ENCODE assay signal across 2 cellular contexts in the genomic region with DNA sequence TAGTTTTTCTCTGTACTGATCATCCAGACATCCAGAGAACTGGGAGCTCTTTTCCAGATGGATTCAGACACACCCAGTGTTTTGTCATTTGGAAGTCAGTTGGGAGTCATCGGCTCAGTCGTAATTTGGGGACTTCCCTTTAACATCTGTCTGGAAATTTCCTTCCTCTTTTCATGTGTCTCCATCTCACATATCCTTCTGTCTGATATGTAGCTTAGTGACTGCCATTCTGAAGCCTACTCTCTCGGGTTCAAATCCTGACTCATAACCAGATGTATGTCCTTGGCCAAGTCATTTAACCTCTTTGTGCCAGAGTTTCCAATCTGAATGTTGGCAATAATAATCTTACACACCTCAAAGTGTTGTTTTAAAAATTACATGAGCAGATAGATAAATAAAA.
TF ChIP-seq lines count a peak whose summit lies in the region.

No MANE protein-coding gene starts in this region.

TF ChIP-seq in SK-N-SH, 30 proteins besides CTCF, POLR2A, EP300 and RAD21 (continued from another document):
- TF ChIP-seq, protein P1, sequence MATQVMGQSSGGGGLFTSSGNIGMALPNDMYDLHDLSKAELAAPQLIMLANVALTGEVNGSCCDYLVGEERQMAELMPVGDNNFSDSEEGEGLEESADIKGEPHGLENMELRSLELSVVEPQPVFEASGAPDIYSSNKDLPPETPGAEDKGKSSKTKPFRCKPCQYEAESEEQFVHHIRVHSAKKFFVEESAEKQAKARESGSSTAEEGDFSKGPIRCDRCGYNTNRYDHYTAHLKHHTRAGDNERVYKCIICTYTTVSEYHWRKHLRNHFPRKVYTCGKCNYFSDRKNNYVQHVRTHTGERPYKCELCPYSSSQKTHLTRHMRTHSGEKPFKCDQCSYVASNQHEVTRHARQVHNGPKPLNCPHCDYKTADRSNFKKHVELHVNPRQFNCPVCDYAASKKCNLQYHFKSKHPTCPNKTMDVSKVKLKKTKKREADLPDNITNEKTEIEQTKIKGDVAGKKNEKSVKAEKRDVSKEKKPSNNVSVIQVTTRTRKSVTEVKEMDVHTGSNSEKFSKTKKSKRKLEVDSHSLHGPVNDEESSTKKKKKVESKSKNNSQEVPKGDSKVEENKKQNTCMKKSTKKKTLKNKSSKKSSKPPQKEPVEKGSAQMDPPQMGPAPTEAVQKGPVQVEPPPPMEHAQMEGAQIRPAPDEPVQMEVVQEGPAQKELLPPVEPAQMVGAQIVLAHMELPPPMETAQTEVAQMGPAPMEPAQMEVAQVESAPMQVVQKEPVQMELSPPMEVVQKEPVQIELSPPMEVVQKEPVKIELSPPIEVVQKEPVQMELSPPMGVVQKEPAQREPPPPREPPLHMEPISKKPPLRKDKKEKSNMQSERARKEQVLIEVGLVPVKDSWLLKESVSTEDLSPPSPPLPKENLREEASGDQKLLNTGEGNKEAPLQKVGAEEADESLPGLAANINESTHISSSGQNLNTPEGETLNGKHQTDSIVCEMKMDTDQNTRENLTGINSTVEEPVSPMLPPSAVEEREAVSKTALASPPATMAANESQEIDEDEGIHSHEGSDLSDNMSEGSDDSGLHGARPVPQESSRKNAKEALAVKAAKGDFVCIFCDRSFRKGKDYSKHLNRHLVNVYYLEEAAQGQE (IDR thresholded peaks at IDR 0.05; ENCODE audit: low read depth, low read length) = no peak
- TF ChIP-seq, protein P2, sequence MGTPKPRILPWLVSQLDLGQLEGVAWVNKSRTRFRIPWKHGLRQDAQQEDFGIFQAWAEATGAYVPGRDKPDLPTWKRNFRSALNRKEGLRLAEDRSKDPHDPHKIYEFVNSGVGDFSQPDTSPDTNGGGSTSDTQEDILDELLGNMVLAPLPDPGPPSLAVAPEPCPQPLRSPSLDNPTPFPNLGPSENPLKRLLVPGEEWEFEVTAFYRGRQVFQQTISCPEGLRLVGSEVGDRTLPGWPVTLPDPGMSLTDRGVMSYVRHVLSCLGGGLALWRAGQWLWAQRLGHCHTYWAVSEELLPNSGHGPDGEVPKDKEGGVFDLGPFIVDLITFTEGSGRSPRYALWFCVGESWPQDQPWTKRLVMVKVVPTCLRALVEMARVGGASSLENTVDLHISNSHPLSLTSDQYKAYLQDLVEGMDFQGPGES (IDR thresholded peaks at IDR 0.05; ENCODE audit: low read depth, low read length) = no peak
- no peak for TF ChIP-seq RCOR1 (IDR thresholded peaks at IDR 0.05; ENCODE audit: low read length)
- no peak for TF ChIP-seq FOSL2 (IDR thresholded peaks at IDR 0.05; ENCODE audit: borderline replicate concordance, low read depth)
- TF ChIP-seq, protein P3, sequence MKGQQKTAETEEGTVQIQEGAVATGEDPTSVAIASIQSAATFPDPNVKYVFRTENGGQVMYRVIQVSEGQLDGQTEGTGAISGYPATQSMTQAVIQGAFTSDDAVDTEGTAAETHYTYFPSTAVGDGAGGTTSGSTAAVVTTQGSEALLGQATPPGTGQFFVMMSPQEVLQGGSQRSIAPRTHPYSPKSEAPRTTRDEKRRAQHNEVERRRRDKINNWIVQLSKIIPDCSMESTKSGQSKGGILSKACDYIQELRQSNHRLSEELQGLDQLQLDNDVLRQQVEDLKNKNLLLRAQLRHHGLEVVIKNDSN (IDR thresholded peaks at IDR 0.05; ENCODE audit: borderline replicate concordance, low read depth) = no peak
- TF ChIP-seq JUND (IDR thresholded peaks at IDR 0.05) = no peak
- no peak for TF ChIP-seq TEAD4 (IDR thresholded peaks at IDR 0.05; ENCODE audit: borderline replicate concordance, insufficient read depth)
- TF ChIP-seq, protein P4, sequence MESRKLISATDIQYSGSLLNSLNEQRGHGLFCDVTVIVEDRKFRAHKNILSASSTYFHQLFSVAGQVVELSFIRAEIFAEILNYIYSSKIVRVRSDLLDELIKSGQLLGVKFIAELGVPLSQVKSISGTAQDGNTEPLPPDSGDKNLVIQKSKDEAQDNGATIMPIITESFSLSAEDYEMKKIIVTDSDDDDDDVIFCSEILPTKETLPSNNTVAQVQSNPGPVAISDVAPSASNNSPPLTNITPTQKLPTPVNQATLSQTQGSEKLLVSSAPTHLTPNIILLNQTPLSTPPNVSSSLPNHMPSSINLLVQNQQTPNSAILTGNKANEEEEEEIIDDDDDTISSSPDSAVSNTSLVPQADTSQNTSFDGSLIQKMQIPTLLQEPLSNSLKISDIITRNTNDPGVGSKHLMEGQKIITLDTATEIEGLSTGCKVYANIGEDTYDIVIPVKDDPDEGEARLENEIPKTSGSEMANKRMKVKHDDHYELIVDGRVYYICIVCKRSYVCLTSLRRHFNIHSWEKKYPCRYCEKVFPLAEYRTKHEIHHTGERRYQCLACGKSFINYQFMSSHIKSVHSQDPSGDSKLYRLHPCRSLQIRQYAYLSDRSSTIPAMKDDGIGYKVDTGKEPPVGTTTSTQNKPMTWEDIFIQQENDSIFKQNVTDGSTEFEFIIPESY (IDR thresholded peaks at IDR 0.05; ENCODE audit: borderline replicate concordance, low read depth) = no peak
TF ChIP-seq in SK-N-SH: peak in this region for 0.

TF ChIP-seq in SK-N-SH treated with all-trans-retinoic acid at 6 μM for 48 hours, 23 proteins besides CTCF, POLR2A, EP300 and RAD21 (continued from another document):
- TF ChIP-seq, protein P5, sequence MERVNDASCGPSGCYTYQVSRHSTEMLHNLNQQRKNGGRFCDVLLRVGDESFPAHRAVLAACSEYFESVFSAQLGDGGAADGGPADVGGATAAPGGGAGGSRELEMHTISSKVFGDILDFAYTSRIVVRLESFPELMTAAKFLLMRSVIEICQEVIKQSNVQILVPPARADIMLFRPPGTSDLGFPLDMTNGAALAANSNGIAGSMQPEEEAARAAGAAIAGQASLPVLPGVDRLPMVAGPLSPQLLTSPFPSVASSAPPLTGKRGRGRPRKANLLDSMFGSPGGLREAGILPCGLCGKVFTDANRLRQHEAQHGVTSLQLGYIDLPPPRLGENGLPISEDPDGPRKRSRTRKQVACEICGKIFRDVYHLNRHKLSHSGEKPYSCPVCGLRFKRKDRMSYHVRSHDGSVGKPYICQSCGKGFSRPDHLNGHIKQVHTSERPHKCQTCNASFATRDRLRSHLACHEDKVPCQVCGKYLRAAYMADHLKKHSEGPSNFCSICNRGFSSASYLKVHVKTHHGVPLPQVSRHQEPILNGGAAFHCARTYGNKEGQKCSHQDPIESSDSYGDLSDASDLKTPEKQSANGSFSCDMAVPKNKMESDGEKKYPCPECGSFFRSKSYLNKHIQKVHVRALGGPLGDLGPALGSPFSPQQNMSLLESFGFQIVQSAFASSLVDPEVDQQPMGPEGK (CRISPR knock-in tag; IDR thresholded peaks at IDR 0.05; ENCODE audit: borderline replicate concordance) = no peak
- TF ChIP-seq, protein P6, sequence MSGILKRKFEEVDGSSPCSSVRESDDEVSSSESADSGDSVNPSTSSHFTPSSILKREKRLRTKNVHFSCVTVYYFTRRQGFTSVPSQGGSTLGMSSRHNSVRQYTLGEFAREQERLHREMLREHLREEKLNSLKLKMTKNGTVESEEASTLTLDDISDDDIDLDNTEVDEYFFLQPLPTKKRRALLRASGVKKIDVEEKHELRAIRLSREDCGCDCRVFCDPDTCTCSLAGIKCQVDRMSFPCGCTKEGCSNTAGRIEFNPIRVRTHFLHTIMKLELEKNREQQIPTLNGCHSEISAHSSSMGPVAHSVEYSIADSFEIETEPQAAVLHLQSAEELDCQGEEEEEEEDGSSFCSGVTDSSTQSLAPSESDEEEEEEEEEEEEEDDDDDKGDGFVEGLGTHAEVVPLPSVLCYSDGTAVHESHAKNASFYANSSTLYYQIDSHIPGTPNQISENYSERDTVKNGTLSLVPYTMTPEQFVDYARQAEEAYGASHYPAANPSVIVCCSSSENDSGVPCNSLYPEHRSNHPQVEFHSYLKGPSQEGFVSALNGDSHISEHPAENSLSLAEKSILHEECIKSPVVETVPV (CRISPR knock-in tag; IDR thresholded peaks at IDR 0.05) = no peak
- TF ChIP-seq, protein P7, sequence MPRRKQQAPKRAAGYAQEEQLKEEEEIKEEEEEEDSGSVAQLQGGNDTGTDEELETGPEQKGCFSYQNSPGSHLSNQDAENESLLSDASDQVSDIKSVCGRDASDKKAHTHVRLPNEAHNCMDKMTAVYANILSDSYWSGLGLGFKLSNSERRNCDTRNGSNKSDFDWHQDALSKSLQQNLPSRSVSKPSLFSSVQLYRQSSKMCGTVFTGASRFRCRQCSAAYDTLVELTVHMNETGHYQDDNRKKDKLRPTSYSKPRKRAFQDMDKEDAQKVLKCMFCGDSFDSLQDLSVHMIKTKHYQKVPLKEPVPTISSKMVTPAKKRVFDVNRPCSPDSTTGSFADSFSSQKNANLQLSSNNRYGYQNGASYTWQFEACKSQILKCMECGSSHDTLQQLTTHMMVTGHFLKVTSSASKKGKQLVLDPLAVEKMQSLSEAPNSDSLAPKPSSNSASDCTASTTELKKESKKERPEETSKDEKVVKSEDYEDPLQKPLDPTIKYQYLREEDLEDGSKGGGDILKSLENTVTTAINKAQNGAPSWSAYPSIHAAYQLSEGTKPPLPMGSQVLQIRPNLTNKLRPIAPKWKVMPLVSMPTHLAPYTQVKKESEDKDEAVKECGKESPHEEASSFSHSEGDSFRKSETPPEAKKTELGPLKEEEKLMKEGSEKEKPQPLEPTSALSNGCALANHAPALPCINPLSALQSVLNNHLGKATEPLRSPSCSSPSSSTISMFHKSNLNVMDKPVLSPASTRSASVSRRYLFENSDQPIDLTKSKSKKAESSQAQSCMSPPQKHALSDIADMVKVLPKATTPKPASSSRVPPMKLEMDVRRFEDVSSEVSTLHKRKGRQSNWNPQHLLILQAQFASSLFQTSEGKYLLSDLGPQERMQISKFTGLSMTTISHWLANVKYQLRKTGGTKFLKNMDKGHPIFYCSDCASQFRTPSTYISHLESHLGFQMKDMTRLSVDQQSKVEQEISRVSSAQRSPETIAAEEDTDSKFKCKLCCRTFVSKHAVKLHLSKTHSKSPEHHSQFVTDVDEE (CRISPR knock-in tag; IDR thresholded peaks at IDR 0.05) = no peak
- no peak for TF ChIP-seq ISL1 (CRISPR knock-in tag; IDR thresholded peaks at IDR 0.05)
- TF ChIP-seq ZNF70 (CRISPR knock-in tag; IDR thresholded peaks at IDR 0.05) = no peak
- TF ChIP-seq BACH2 (CRISPR knock-in tag; IDR thresholded peaks at IDR 0.05; ENCODE audit: borderline replicate concordance) = no peak
